Comparison of ENCODE assay signal across 10 cellular contexts in the genomic region with DNA sequence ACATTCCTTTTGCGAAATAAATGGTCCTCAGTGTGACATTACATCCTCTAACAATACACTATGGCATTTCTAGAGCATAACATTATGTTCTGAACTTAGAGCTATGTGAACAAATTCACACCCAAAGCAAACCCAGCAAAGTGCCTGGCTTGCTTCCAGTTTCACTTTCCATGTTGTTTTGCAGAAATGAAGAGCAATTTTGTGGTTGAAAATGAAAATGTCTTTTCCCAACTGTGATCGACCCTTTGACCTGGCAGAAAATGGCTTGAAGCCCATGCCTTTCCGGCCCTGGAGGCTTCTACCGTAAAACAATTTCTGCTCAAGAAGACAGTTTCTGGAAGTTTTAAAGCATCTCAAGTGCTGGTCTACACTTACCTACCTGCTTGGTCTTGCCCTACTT.
A peak's percentile ranks its signal among the peaks of the same experiment; 100 is the strongest.
DNase-seq lines count a peak whose midpoint lies in the region; ATAC-seq and TF ChIP-seq lines count a peak whose summit lies in the region.
"Had no signal": no experiment of that assay in that cellular context is flagged by ENCODE, and none has a peak within 500 bp of the region (broad histone marks: within the 10 kb centered on the region; RNA-seq: fewer than 3 reads in every experiment).

No MANE protein-coding gene starts in this region.

- intact Hi-C loops in activated naive CD4-positive, alpha-beta T cell treated with anti-CD3 and anti-CD28 coated beads for 36 hours (cut with micrococcal nuclease), result no loop called here
- intact Hi-C loops in esophagus muscularis mucosa (cut with DNase I), result no loop called here
- intact Hi-C loops in upper lobe of right lung (cut with DNase I), result no loop called here

- no peaks in the 10 kb centered on the region for H3K9me3 Mint-ChIP-seq in activated naive CD4-positive, alpha-beta T cell treated with anti-CD3 and anti-CD28 coated beads for 36 hours

- H3K4me3 Mint-ChIP-seq in activated naive CD4-positive, alpha-beta T cell treated with anti-CD3 and anti-CD28 coated beads for 36 hours, result no peak overlapping the region
- H3K4me3 Mint-ChIP-seq: brain had no signal

- peak; percentile 19 for TF ChIP-seq EP300 in esophagus muscularis mucosa (IDR thresholded peaks at IDR 0.05)

- H3K27ac ChIP-seq in esophagus muscularis mucosa (replicated peaks in 1 of 4) (peak overlapping the region; percentile 47 to 74 (median 64)), upper lobe of right lung (no peak overlapping the region)

- TF ChIP-seq CTCF in esophagus muscularis mucosa (IDR thresholded peaks at IDR 0.05), result no peak
- TF ChIP-seq CTCF in upper lobe of right lung (IDR thresholded peaks at IDR 0.05), result no peak

- H3K4me3 ChIP-seq in Jurkat, Clone E6-1 (ENCODE audit: low read length), result no peak overlapping the region
- no peak overlapping the region for H3K4me3 ChIP-seq in esophagus muscularis mucosa
- H3K4me3 ChIP-seq in upper lobe of right lung, result no peak overlapping the region

- H3K27me3 Mint-ChIP-seq in activated naive CD4-positive, alpha-beta T cell treated with anti-CD3 and anti-CD28 coated beads for 36 hours (ENCODE audit: low read depth), result peaks cover 4% of the 10 kb centered on the region
- H3K27me3 Mint-ChIP-seq: brain had no signal

- H3K27me3 ChIP-seq in esophagus muscularis mucosa (no peaks in the 10 kb centered on the region), upper lobe of right lung (no peaks in the 10 kb centered on the region)

- H3K4me1 ChIP-seq in esophagus muscularis mucosa, result peaks cover 4 to 84% (median 74%) of the 10 kb centered on the region in 4 donors
- H3K4me1 ChIP-seq in upper lobe of right lung, result peaks cover 14% of the 10 kb centered on the region

- 57% methylated on average over 4 of the region's 4 CpGs for WGBS in esophagus muscularis mucosa

- H3K27ac Mint-ChIP-seq in activated naive CD4-positive, alpha-beta T cell treated with anti-CD3 and anti-CD28 coated beads for 36 hours, result no peak overlapping the region
- H3K27ac Mint-ChIP-seq: brain had no signal

- H3K9me3 ChIP-seq in esophagus muscularis mucosa (no peaks in the 10 kb centered on the region), upper lobe of right lung (no peaks in the 10 kb centered on the region)

- H3K4me1 Mint-ChIP-seq in activated naive CD4-positive, alpha-beta T cell treated with anti-CD3 and anti-CD28 coated beads for 36 hours (ENCODE audit: low read depth), result no peaks in the 10 kb centered on the region

- H3K36me3 ChIP-seq in esophagus muscularis mucosa, result no peaks in the 10 kb centered on the region
- H3K36me3 ChIP-seq in upper lobe of right lung, result no peaks in the 10 kb centered on the region

- peak; percentile 81 for ATAC-seq in upper lobe of right lung
- no peak for ATAC-seq in GM18868 (IDR thresholded peaks at IDR 0.05; ENCODE audit: unreplicated experiment)
- no peak for ATAC-seq in activated CD4-positive, CD25-positive, alpha-beta regulatory T cell treated with anti-CD3 and anti-CD28 coated beads, Interleukin-2, amount 50 U/mL, for 24 hours

- CTCF ChIA-PET in activated naive CD4-positive, alpha-beta T cell treated with anti-CD3 and anti-CD28 coated beads for 36 hours (lab: Charles Lee), result no interaction called here

- peak; percentile 8 for DNase-seq in activated naive CD4-positive, alpha-beta T cell treated with anti-CD3 and anti-CD28 coated beads for 36 hours
- DNase-seq in activated naive CD4-positive, alpha-beta T cell treated with Interleukin-2 at 50 U/mL for 16 hours, result no peak
- peak; percentile 6 for DNase-seq in Jurkat, Clone E6-1 (ENCODE audit: low read depth, low spot score)
- no peak for DNase-seq in esophagus muscularis mucosa (ENCODE audit: extremely low spot score)
- DNase-seq in upper lobe of right lung, result no peak
- DNase-seq in NCI-H524 (lab: John Stamatoyannopoulos, UW), result no peak
- DNase-seq: NCI-H1105 treated with DMSO at 0.1 percent for 48 hours had no signal

- TF ChIP-seq POLR2A in esophagus muscularis mucosa (IDR thresholded peaks at IDR 0.05; ENCODE audit: low read depth), result no peak

- H3K36me3 Mint-ChIP-seq in activated naive CD4-positive, alpha-beta T cell treated with anti-CD3 and anti-CD28 coated beads for 36 hours (ENCODE audit: low read depth), result no peaks in the 10 kb centered on the region
- H3K36me3 Mint-ChIP-seq: brain had no signal

Comparison
In these comparisons a context has a peak if more than half of its experiments do, and no peak if none do; other contexts are left out.
1. DNase-seq: peak in activated naive CD4-positive, alpha-beta T cell treated with anti-CD3 and anti-CD28 coated beads for 36 hours (single experiment) and Jurkat, Clone E6-1 (single experiment); none in activated naive CD4-positive, alpha-beta T cell treated with Interleukin-2 at 50 U/mL for 16 hours (single experiment), esophagus muscularis mucosa (single experiment), upper lobe of right lung (single experiment) and NCI-H524 (0 of 2).